Comparison of ENCODE assay signal across 41 cellular contexts in genomic region chr2:162115076-162115475, GRCh38. TPM values are rescaled to one million over a fixed set of nuclear protein-coding genes. Genes with fewer than 3 reads are reported as not detected.
"Had no signal": no experiment of that assay in that cellular context is flagged by ENCODE, and none has a peak within 500 bp of the region (broad histone marks: within the 10 kb centered on the region; RNA-seq: fewer than 3 reads in every experiment).

No MANE protein-coding gene starts in this region.

- H3K9me3 ChIP-seq: ascending aorta, body of pancreas, breast epithelium had no signal

- DNase-seq: activated CD4-positive, alpha-beta memory T cell treated with anti-CD3 and anti-CD28 coated beads, Interleukin-2, amount 10 ng/mL, durations not matched to agents 7 days and 5 days; activated CD4-positive, alpha-beta T cell treated with anti-CD3 and anti-CD28 coated beads for 1 hour; activated CD4-positive, alpha-beta T cell treated with anti-CD3 and anti-CD28 coated beads for 36 hours; activated CD4-positive, alpha-beta T cell treated with anti-CD3 and anti-CD28 coated beads for 48 hours; activated CD4-positive, alpha-beta T cell treated with anti-CD3 and anti-CD28 coated beads, Interleukin-2, amount 50 U/mL, for 1 hour; activated CD4-positive, alpha-beta T cell treated with anti-CD3 and anti-CD28 coated beads, Interleukin-2, amount 50 U/mL, for 48 hours; activated CD4-positive, CD25-positive, alpha-beta regulatory T cell; activated CD8-positive, alpha-beta memory T cell treated with anti-CD3 and anti-CD28 coated beads for 24 hours; activated CD8-positive, alpha-beta memory T cell treated with anti-CD3 and anti-CD28 coated beads, Interleukin-2, amount 10 ng/mL, durations not matched to agents 7 days and 5 days; activated CD8-positive, alpha-beta memory T cell treated with anti-CD3 and anti-CD28 coated beads, Interleukin-2, amount 50 U/mL, for 48 hours; activated CD8-positive, alpha-beta T cell treated with anti-CD3 and anti-CD28 coated beads, Interleukin-2, amount 10 ng/mL, durations not matched to agents 7 days and 5 days; activated effector memory CD4-positive, alpha-beta T cell treated with Interleukin-2 at 50 U/mL for 16 hours; activated gamma-delta T cell; activated naive CD4-positive, alpha-beta T cell treated with anti-CD3 and anti-CD28 coated beads, Interleukin-2, amount 10 ng/mL, durations not matched to agents 7 days and 5 days; activated naive CD4-positive, alpha-beta T cell treated with Interleukin-2 at 50 U/mL for 16 hours; activated naive CD8-positive, alpha-beta T cell treated with anti-CD3 and anti-CD28 coated beads, Interleukin-2, amount 10 ng/mL, durations not matched to agents 7 days and 5 days; activated naive CD8-positive, alpha-beta T cell treated with anti-CD3 and anti-CD28 coated beads, Interleukin-2, amount 50 U/mL, for 24 hours; activated T-cell treated with anti-CD3 and anti-CD28 coated beads, Interleukin-2, amount 50 U/mL, for 24 hours; activated T-cell treated with anti-CD3 and anti-CD28 coated beads, Interleukin-2, amount 50 U/mL, for 48 hours; amygdala; anterior cingulate cortex; body of pancreas; brain microvascular endothelial cell; caudate nucleus; cerebellar nuclear complex; T-helper 1 cell; T-helper 2 cell; T-helper 9 cell; WERI-Rb-1 had no signal

- H3K27ac Mint-ChIP-seq: activated CD4-positive, alpha-beta memory T cell treated with anti-CD3 and anti-CD28 coated beads, Interleukin-2, amount 10 ng/mL, durations not matched to agents 7 days and 5 days; activated CD4-positive, alpha-beta T cell treated with anti-CD3 and anti-CD28 coated beads for 36 hours; activated CD8-positive, alpha-beta memory T cell treated with anti-CD3 and anti-CD28 coated beads, Interleukin-2, amount 10 ng/mL, durations not matched to agents 7 days and 5 days; activated CD8-positive, alpha-beta T cell treated with anti-CD3 and anti-CD28 coated beads, Interleukin-2, amount 10 ng/mL, durations not matched to agents 7 days and 5 days; activated naive CD4-positive, alpha-beta T cell treated with anti-CD3 and anti-CD28 coated beads, Interleukin-2, amount 10 ng/mL, durations not matched to agents 7 days and 5 days; activated naive CD4-positive, alpha-beta T cell treated with anti-CD3 and anti-CD28 coated beads, Interleukin-2, amount 50 U/mL, for 24 hours; activated naive CD8-positive, alpha-beta T cell; activated naive CD8-positive, alpha-beta T cell treated with anti-CD3 and anti-CD28 coated beads, Interleukin-2, amount 10 ng/mL, durations not matched to agents 7 days and 5 days; activated naive CD8-positive, alpha-beta T cell treated with anti-CD3 and anti-CD28 coated beads, Interleukin-2, amount 50 U/mL, for 24 hours; activated T-cell treated with anti-CD3 and anti-CD28 coated beads, Interleukin-2, amount 50 U/mL, for 24 hours; activated T-helper 2 cell treated with anti-CD3 and anti-CD28 coated beads, Interferon-gamma antibody, Interleukin-2, Interleukin-4, amounts not matched to agents 10 μg/mL and 5 μg/mL and 100 μg/mL, durations not matched to agents 14 hours and 24 hours and 36 hours; T-helper 1 cell treated with Interleukin-12 subunit alpha and Interleukin-12 subunit beta and Interleukin-4 antibody, amounts not matched to agents 30 μg/mL and 1 μg/mL, for 36 hours; T-helper 2 cell treated with Interferon-gamma antibody and Interleukin-4, amounts not matched to agents 5 μg/mL and 100 μg/mL, for 36 hours; WTC11 had no signal

- H3K27me3 ChIP-seq: ascending aorta, body of pancreas, brain microvascular endothelial cell, breast epithelium had no signal

- H3K27ac ChIP-seq: ascending aorta, body of pancreas, brain microvascular endothelial cell, breast epithelium, coronary artery, WERI-Rb-1 had no signal

- H3K4me3 ChIP-seq: ascending aorta, body of pancreas, breast epithelium, coronary artery had no signal

- ATAC-seq: activated CD4-positive, alpha-beta T cell treated with anti-CD3 and anti-CD28 coated beads for 36 hours; activated CD4-positive, CD25-positive, alpha-beta regulatory T cell treated with anti-CD3 and anti-CD28 coated beads, Interleukin-2, amount 50 U/mL, for 24 hours; activated CD8-positive, alpha-beta memory T cell treated with anti-CD3 and anti-CD28 coated beads, Interleukin-2, amount 10 ng/mL, durations not matched to agents 7 days and 5 days; activated CD8-positive, alpha-beta T cell treated with anti-CD3 and anti-CD28 coated beads, Interleukin-2, amount 10 ng/mL, durations not matched to agents 7 days and 5 days; activated naive CD8-positive, alpha-beta T cell treated with anti-CD3 and anti-CD28 coated beads, Interleukin-2, amount 50 U/mL, for 24 hours; body of pancreas; WTC11 had no signal

- H3K9me3 Mint-ChIP-seq: activated naive CD4-positive, alpha-beta T cell treated with anti-CD3 and anti-CD28 coated beads, Interleukin-2, amount 50 U/mL, for 24 hours; central memory CD8-positive, alpha-beta T cell had no signal

- H3K36me3 ChIP-seq: ascending aorta, brain microvascular endothelial cell, breast epithelium, WERI-Rb-1 had no signal

- H3K4me3 Mint-ChIP-seq: activated CD4-positive, alpha-beta memory T cell treated with anti-CD3 and anti-CD28 coated beads, Interleukin-2, amount 10 ng/mL, durations not matched to agents 7 days and 5 days; activated CD4-positive, alpha-beta T cell treated with anti-CD3 and anti-CD28 coated beads for 36 hours; activated CD8-positive, alpha-beta memory T cell treated with anti-CD3 and anti-CD28 coated beads, Interleukin-2, amount 10 ng/mL, durations not matched to agents 7 days and 5 days; activated CD8-positive, alpha-beta T cell treated with anti-CD3 and anti-CD28 coated beads, Interleukin-2, amount 10 ng/mL, durations not matched to agents 7 days and 5 days; activated naive CD4-positive, alpha-beta T cell treated with anti-CD3 and anti-CD28 coated beads, Interleukin-2, amount 10 ng/mL, durations not matched to agents 7 days and 5 days; activated naive CD4-positive, alpha-beta T cell treated with anti-CD3 and anti-CD28 coated beads, Interleukin-2, amount 50 U/mL, for 24 hours; activated naive CD8-positive, alpha-beta T cell; activated naive CD8-positive, alpha-beta T cell treated with anti-CD3 and anti-CD28 coated beads, Interleukin-2, amount 10 ng/mL, durations not matched to agents 7 days and 5 days; activated naive CD8-positive, alpha-beta T cell treated with anti-CD3 and anti-CD28 coated beads, Interleukin-2, amount 50 U/mL, for 24 hours; activated T-cell treated with anti-CD3 and anti-CD28 coated beads, Interleukin-2, amount 50 U/mL, for 24 hours; central memory CD8-positive, alpha-beta T cell; T-helper 1 cell treated with Interleukin-12 subunit alpha and Interleukin-12 subunit beta and Interleukin-4 antibody, amounts not matched to agents 30 μg/mL and 1 μg/mL, for 36 hours; T-helper 2 cell treated with Interferon-gamma antibody and Interleukin-4, amounts not matched to agents 5 μg/mL and 100 μg/mL, for 36 hours; WTC11 had no signal

- H3K27me3 Mint-ChIP-seq: activated CD4-positive, alpha-beta memory T cell treated with anti-CD3 and anti-CD28 coated beads, Interleukin-2, amount 10 ng/mL, durations not matched to agents 7 days and 5 days; activated CD4-positive, alpha-beta T cell treated with anti-CD3 and anti-CD28 coated beads for 36 hours; activated CD8-positive, alpha-beta memory T cell treated with anti-CD3 and anti-CD28 coated beads, Interleukin-2, amount 10 ng/mL, durations not matched to agents 7 days and 5 days; activated naive CD4-positive, alpha-beta T cell treated with anti-CD3 and anti-CD28 coated beads, Interleukin-2, amount 10 ng/mL, durations not matched to agents 7 days and 5 days; activated naive CD4-positive, alpha-beta T cell treated with anti-CD3 and anti-CD28 coated beads, Interleukin-2, amount 50 U/mL, for 24 hours; activated naive CD8-positive, alpha-beta T cell; activated naive CD8-positive, alpha-beta T cell treated with anti-CD3 and anti-CD28 coated beads, Interleukin-2, amount 10 ng/mL, durations not matched to agents 7 days and 5 days; activated naive CD8-positive, alpha-beta T cell treated with anti-CD3 and anti-CD28 coated beads, Interleukin-2, amount 50 U/mL, for 24 hours; activated T-cell treated with anti-CD3 and anti-CD28 coated beads, Interleukin-2, amount 50 U/mL, for 24 hours; central memory CD8-positive, alpha-beta T cell had no signal

- H3K4me1 ChIP-seq: body of pancreas had no signal

- H3K4me1 Mint-ChIP-seq: activated naive CD8-positive, alpha-beta T cell treated with anti-CD3 and anti-CD28 coated beads, Interleukin-2, amount 50 U/mL, for 24 hours; central memory CD8-positive, alpha-beta T cell had no signal

RNA-seq across cellular contexts. Expression of gene GCG, which starts 37.0 kb away (rescaled TPM):
- total RNA-seq: activated CD4-positive, alpha-beta memory T cell treated with anti-CD3 and anti-CD28 coated beads, Interleukin-2, amount 10 ng/mL, durations not matched to agents 7 days and 5 days; activated CD4-positive, alpha-beta T cell treated with anti-CD3 and anti-CD28 coated beads for 36 hours; activated CD8-positive, alpha-beta memory T cell treated with anti-CD3 and anti-CD28 coated beads, Interleukin-2, amount 10 ng/mL, durations not matched to agents 7 days and 5 days; activated CD8-positive, alpha-beta T cell treated with anti-CD3 and anti-CD28 coated beads, Interleukin-2, amount 10 ng/mL, durations not matched to agents 7 days and 5 days; activated naive CD8-positive, alpha-beta T cell treated with anti-CD3 and anti-CD28 coated beads, Interleukin-2, amount 10 ng/mL, durations not matched to agents 7 days and 5 days; activated T-helper 2 cell treated with anti-CD3 and anti-CD28 coated beads, Interferon-gamma antibody, Interleukin-2, Interleukin-4, amounts not matched to agents 10 μg/mL and 5 μg/mL and 100 μg/mL, durations not matched to agents 14 hours and 24 hours and 36 hours; ascending aorta; breast epithelium; chondrocyte; WTC11 had no signal
